In the genomic region with DNA sequence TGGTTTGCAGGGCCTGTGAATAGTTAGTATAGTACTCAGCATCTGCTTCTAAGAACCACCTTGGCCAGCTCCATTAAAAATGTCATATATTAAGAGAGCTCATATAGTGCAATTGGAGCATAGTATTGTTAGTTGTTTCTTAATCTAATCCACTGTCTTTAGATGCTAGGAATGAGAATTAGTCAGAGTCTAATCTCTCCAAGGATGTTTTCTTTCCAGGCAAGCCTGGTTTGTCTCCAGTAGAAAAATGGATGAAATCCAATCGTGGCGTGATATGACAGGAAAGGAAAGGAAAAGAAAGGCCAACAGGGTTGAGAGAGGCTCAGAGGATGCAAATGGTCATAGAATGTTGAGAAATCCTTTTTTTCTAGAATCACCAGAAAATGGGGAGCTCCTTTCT, we compare ENCODE assay signal across 26 cellular contexts.
"Had no signal": no experiment of that assay in that cellular context is flagged by ENCODE, and none has a peak within 500 bp of the region (broad histone marks: within the 10 kb centered on the region; RNA-seq: fewer than 3 reads in every experiment).

No MANE protein-coding gene starts in this region.

- H3K4me3 ChIP-seq: coronary artery, gastroesophageal sphincter, lower lobe of right lung, mucosa of descending colon, right lobe of liver, stomach, transverse colon, uterus had no signal

- H3K36me3 ChIP-seq: gastroesophageal sphincter, lower lobe of right lung, right lobe of liver, stomach, transverse colon, uterus had no signal

- H3K79me2 ChIP-seq: parathyroid adenoma had no signal

- ATAC-seq: gastroesophageal sphincter; lower lobe of right lung; mucosa of descending colon; stimulated activated memory B cell treated with anti-CD40 and anti-IgM and Interleukin-4, amounts not matched to agents 10 μg/mL and 1 μg/mL and 100 μg/mL, for 72 hours had no signal

- H3K9me3 ChIP-seq: gastroesophageal sphincter, lower lobe of right lung, mucosa of descending colon, right lobe of liver, stomach, transverse colon, uterus had no signal

- H3K27me3 ChIP-seq: gastroesophageal sphincter, right lobe of liver, stomach, transverse colon, uterus had no signal

- DNase-seq: activated CD4-positive, alpha-beta memory T cell treated with anti-CD3 and anti-CD28 coated beads for 36 hours; activated CD4-positive, alpha-beta T cell treated with anti-CD3 and anti-CD28 coated beads for 4 hours; activated CD4-positive, CD25-positive, alpha-beta regulatory T cell; activated effector memory CD4-positive, alpha-beta T cell treated with Interleukin-2 at 50 U/mL for 16 hours; activated naive CD4-positive, alpha-beta T cell treated with anti-CD3 and anti-CD28 coated beads, Interleukin-2, amount 10 ng/mL, durations not matched to agents 7 days and 5 days; activated T-cell treated with anti-CD3 and anti-CD28 coated beads, Interleukin-2, amount 50 U/mL, for 48 hours; anterior cingulate cortex; head of caudate nucleus; islet precursor cell; left cardiac atrium; lower lobe of right lung; mesendoderm; mucosa of descending colon; nephron progenitor cell; nucleus accumbens; right lobe of liver; small intestine; stomach; T1000; transverse colon had no signal

- H3K4me1 ChIP-seq: gastroesophageal sphincter, lower lobe of right lung, parathyroid adenoma, right lobe of liver, stomach, transverse colon, uterus had no signal

- H3K27ac ChIP-seq: coronary artery, epithelial cell of prostate, gastroesophageal sphincter, lower lobe of right lung, parathyroid adenoma, right lobe of liver, stomach, transverse colon, uterus had no signal

- H3K9ac ChIP-seq: parathyroid adenoma had no signal

- H2AFZ ChIP-seq: parathyroid adenoma had no signal

- FAIRE-seq: small intestine had no signal
